Comparison of ENCODE assay signal across 37 cellular contexts in the genomic region with DNA sequence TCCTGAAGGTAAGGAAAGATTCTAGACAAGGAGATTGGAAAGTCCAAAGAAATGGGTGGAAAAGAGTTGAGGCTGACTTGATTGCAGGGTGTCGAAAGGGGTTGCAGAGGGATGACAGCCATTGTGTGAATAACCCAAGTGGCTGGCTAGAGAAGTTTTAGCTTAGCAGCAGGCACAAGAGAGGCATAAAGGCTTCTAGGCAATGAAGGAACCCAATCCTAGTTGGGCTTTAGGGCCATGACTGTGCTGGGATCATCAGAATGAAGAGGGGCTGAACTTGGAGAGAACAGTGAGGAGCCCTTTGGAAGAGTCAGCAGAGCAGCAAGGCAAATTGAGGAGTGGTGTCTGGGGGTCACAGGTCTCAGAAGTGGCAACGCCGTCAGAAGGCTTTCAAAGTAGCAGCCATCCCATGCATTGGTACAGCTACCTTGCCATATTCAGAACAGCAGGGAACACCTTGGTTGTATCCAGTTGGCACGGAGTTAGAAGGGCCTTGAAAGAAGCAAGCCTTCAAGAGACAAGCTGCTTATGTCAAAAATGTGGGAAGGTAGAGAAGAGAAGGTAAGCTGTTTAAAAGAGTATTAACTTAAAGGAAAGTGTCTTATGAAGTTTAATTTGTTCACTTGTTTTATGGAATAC.
DNase-seq lines count a peak whose midpoint lies in the region; ATAC-seq, FAIRE-seq and TF ChIP-seq lines count a peak whose summit lies in the region.
"Had no signal": no experiment of that assay in that cellular context is flagged by ENCODE, and none has a peak within 500 bp of the region (broad histone marks: within the 10 kb centered on the region; RNA-seq: fewer than 3 reads in every experiment).

No MANE protein-coding gene starts in this region.

- H4K91ac ChIP-seq in H1 (replicated peaks; ENCODE audit: insufficient read length, low read length) = no peak overlapping the region

- DNase-seq in HepG2 (ENCODE audit: low spot score) (no peak), right lobe of liver (no peak), H1 (ENCODE audit: low read depth in 1 of 2, low spot score in 2 of 2) (no peak), left lobe of liver (ENCODE audit: low spot score) (no peak), LoVo (ENCODE audit: low spot score) (no peak)
- DNase-seq in stimulated activated effector memory CD8-positive, alpha-beta T cell treated with anti-CD3 and anti-CD28 coated beads, Interleukin-12 subunit alpha, Interleukin-12 subunit beta, amount 100 ng/mL, for 72 hours (ENCODE audit: low spot score in 2 of 2) = no peak
- DNase-seq in activated naive CD4-positive, alpha-beta T cell treated with anti-CD3 and anti-CD28 coated beads for 36 hours = no peak
- DNase-seq: 8988T; ACHN; AML-193; BE2C; C1 segment of cervical spinal cord; Caco-2; Calu3; CD4-positive, alpha-beta memory T cell; CD4-positive, alpha-beta T cell; CD4-positive, CD25-positive, alpha-beta regulatory T cell; CD8-positive, alpha-beta memory T cell; CD8-positive, alpha-beta T cell; COR-L47; DMS 273 treated with DMSO at 0.1 percent for 48 hours; DMS153; DMS53; DMS79; DMS79 treated with DMSO at 0.1 percent for 48 hours; DND-41; EL had no signal

- no peaks in the 10 kb centered on the region for H4K20me1 ChIP-seq in HepG2 (ENCODE audit: insufficient read depth, low read length)
- no peaks in the 10 kb centered on the region for H4K20me1 ChIP-seq in H1 (replicated peaks in 1 of 2; ENCODE audit: control insufficient read depth in 1 of 2, insufficient read depth in 2 of 2, low read length in 2 of 2)
- H4K20me1 ChIP-seq: BLaER1; BLaER1 treated with 17β-estradiol and CSF1 and Interleukin-3, amounts not matched to agents 10 nM and 100 nM had no signal

- H4K8ac ChIP-seq in H1 (ENCODE audit: extremely low read depth, insufficient read depth, low read length) = no peak overlapping the region

- H3K23ac ChIP-seq in H1 (ENCODE audit: insufficient read length) = no peak overlapping the region

- H3K23me2 ChIP-seq in H1 (ENCODE audit: low read depth, low read length) = no peaks in the 10 kb centered on the region

- H3K27ac Mint-ChIP-seq in stimulated activated effector memory CD8-positive, alpha-beta T cell treated with anti-CD3 and anti-CD28 coated beads, Interleukin-12 subunit alpha, Interleukin-12 subunit beta, amount 100 ng/mL, for 72 hours = no peak overlapping the region
- H3K27ac Mint-ChIP-seq in activated naive CD4-positive, alpha-beta T cell treated with anti-CD3 and anti-CD28 coated beads for 36 hours = no peak overlapping the region
- H3K27ac Mint-ChIP-seq: B cell; CD14-positive monocyte; CD4-positive, alpha-beta memory T cell; CD4-positive, alpha-beta T cell; CD4-positive, CD25-positive, alpha-beta regulatory T cell; CD8-positive, alpha-beta memory T cell; CD8-positive, alpha-beta T cell had no signal

- H2AFZ ChIP-seq in HepG2 (ENCODE audit: low read length) (no peak overlapping the region), H1 (ENCODE audit: low read length) (no peak overlapping the region)

- H3K4me1 ChIP-seq in HepG2 (ENCODE audit: insufficient read depth, low read length) (no peaks in the 10 kb centered on the region), right lobe of liver (no peaks in the 10 kb centered on the region), H1 (replicated peaks in 1 of 4; ENCODE audit: control insufficient read depth in 3 of 4, insufficient read depth in 4 of 4, low read length in 3 of 4) (peaks cover 0 to 5% (median 2%) of the 10 kb centered on the region in 4 experiments; a peak in 2 of 7 replicates)
- H3K4me1 ChIP-seq: A549; BE2C; BLaER1; BLaER1 treated with 17β-estradiol and CSF1 and Interleukin-3, amounts not matched to agents 10 nM and 100 nM; Caco-2 had no signal

- no peak; the same call in 2 of the 3 replicates for ATAC-seq in HepG2
- ATAC-seq in right lobe of liver = no peak
- ATAC-seq in left lobe of liver = peak; percentile 9
- ATAC-seq in stimulated activated effector memory CD8-positive, alpha-beta T cell treated with anti-CD3 and anti-CD28 coated beads, Interleukin-12 subunit alpha, Interleukin-12 subunit beta, amount 100 ng/mL, for 72 hours = peak; percentile 19
- ATAC-seq in HG03175 (IDR thresholded peaks at IDR 0.05; ENCODE audit: unreplicated experiment) = no peak
- ATAC-seq: A549; CD8-positive, alpha-beta T cell had no signal

- TF ChIP-seq EP300 in HepG2 (IDR thresholded peaks at IDR 0.05; ENCODE audit: low read depth in 2 of 2, low read length in 2 of 2) (no peak), HepG2 (CRISPR knock-in tag; IDR thresholded peaks at IDR 0.05; ENCODE audit: borderline replicate concordance) (no peak), H1 (IDR thresholded peaks at IDR 0.05; ENCODE audit: borderline replicate concordance in 1 of 2, low read depth in 2 of 2, low read length in 2 of 2) (no peak)

- no peaks in the 10 kb centered on the region for H3K27me3 ChIP-seq in HepG2 (ENCODE audit: control insufficient read depth in 1 of 2, insufficient read depth in 2 of 2, low read length in 2 of 2)
- H3K27me3 ChIP-seq in right lobe of liver = no peaks in the 10 kb centered on the region
- H3K27me3 ChIP-seq in H1 (replicated peaks in 1 of 4; ENCODE audit: control insufficient read depth in 3 of 4, extremely low read depth in 1 of 4, insufficient read depth in 3 of 4, low read length in 3 of 4) = no peaks in the 10 kb centered on the region
- H3K27me3 ChIP-seq: BE2C; BLaER1; BLaER1 treated with 17β-estradiol and CSF1 and Interleukin-3, amounts not matched to agents 10 nM and 100 nM had no signal

- no peak overlapping the region for H3K4me3 Mint-ChIP-seq in stimulated activated effector memory CD8-positive, alpha-beta T cell treated with anti-CD3 and anti-CD28 coated beads, Interleukin-12 subunit alpha, Interleukin-12 subunit beta, amount 100 ng/mL, for 72 hours
- H3K4me3 Mint-ChIP-seq in activated naive CD4-positive, alpha-beta T cell treated with anti-CD3 and anti-CD28 coated beads for 36 hours = no peak overlapping the region
- H3K4me3 Mint-ChIP-seq: B cell; CD14-positive monocyte; CD4-positive, alpha-beta memory T cell; CD4-positive, alpha-beta T cell; CD4-positive, CD25-positive, alpha-beta regulatory T cell; CD8-positive, alpha-beta memory T cell; CD8-positive, alpha-beta T cell had no signal

- peaks cover 26 to 71% of the 10 kb centered on the region in 2 experiments for H3K36me3 ChIP-seq in HepG2 (replicated peaks in 1 of 2; ENCODE audit: control insufficient read depth in 1 of 2, insufficient read depth in 2 of 2, low read length in 2 of 2)
- peaks cover 0 to 24% (median 11%) of the 10 kb centered on the region in 4 donors for H3K36me3 ChIP-seq in right lobe of liver
- H3K36me3 ChIP-seq in H1 (ENCODE audit: control insufficient read depth in 2 of 4, insufficient read depth in 4 of 4, low read length in 3 of 4) = no peaks in the 10 kb centered on the region
- H3K36me3 ChIP-seq: BE2C; BLaER1; BLaER1 treated with 17β-estradiol and CSF1 and Interleukin-3, amounts not matched to agents 10 nM and 100 nM had no signal

- POLR2A ChIA-PET in HepG2 (lab: Yijun Ruan, JAX) (no interaction called here), H1 (lab: Charles Lee; ENCODE audit: partially characterized antibody) (no interaction called here)

- H3K79me2 ChIP-seq in HepG2 (ENCODE audit: insufficient read depth, low read length) (no peaks in the 10 kb centered on the region), H1 (ENCODE audit: control insufficient read depth in 1 of 2, insufficient read depth in 2 of 2, low read length in 2 of 2) (no peaks in the 10 kb centered on the region)

- H3K9me3 Mint-ChIP-seq in stimulated activated effector memory CD8-positive, alpha-beta T cell treated with anti-CD3 and anti-CD28 coated beads, Interleukin-12 subunit alpha, Interleukin-12 subunit beta, amount 100 ng/mL, for 72 hours = no peaks in the 10 kb centered on the region
- no peaks in the 10 kb centered on the region for H3K9me3 Mint-ChIP-seq in activated naive CD4-positive, alpha-beta T cell treated with anti-CD3 and anti-CD28 coated beads for 36 hours
- H3K9me3 Mint-ChIP-seq: CD4-positive, alpha-beta T cell; CD8-positive, alpha-beta T cell had no signal

- H3K4ac ChIP-seq in H1 (replicated peaks; ENCODE audit: insufficient read length, low read depth, low read length) = no peak overlapping the region

- no peak overlapping the region for H2BK12ac ChIP-seq in H1 (ENCODE audit: low read depth, low read length)

- H3K56ac ChIP-seq in H1 (replicated peaks; ENCODE audit: insufficient read length, low read depth, low read length) = no peak overlapping the region

- H3K79me1 ChIP-seq in H1 (ENCODE audit: low read depth, low read length) = no peaks in the 10 kb centered on the region

- WGBS in HepG2 (ENCODE audit: low lambda C conversion rate) = 99% methylated on average over 4 of the region's 4 CpGs
- WGBS in right lobe of liver (ENCODE audit: insufficient coverage, low coverage, low lambda C conversion rate, missing lambda C conversion rate) = 91% methylated on average over 4 of the region's 4 CpGs
- 90% methylated on average over 4 of the region's 4 CpGs; no CpG with 5 or more reads in 1 of the 2 experiments for WGBS in H1 (ENCODE audit: extremely low coverage in 1 of 2, insufficient coverage in 1 of 2, insufficient read length in 1 of 2, insufficient replicate concordance in 2 of 2, low coverage in 1 of 2, low lambda C conversion rate in 2 of 2, missing lambda C conversion rate in 1 of 2), 2 experiments

- H2AK5ac ChIP-seq in H1 (ENCODE audit: low read depth, low read length) = 0 out of 2 replicates have a peak overlapping the region, but pooled peaks have one; percentile 32

- H3K14ac ChIP-seq in H1 (ENCODE audit: insufficient read length) = no peak overlapping the region

- TF ChIP-seq CTCF in HepG2 (CRISPR knock-in tag; IDR thresholded peaks at IDR 0.05) = no peak
- no peak for TF ChIP-seq CTCF in right lobe of liver (IDR thresholded peaks at IDR 0.05)
- TF ChIP-seq CTCF in H1 (IDR thresholded peaks at IDR 0.05; ENCODE audit: control extremely low read depth in 1 of 3, insufficient read depth in 1 of 3, low read depth in 1 of 3, low read length in 3 of 3) = no peak

- H4K5ac ChIP-seq in H1 (ENCODE audit: insufficient read length, low read depth, low read length) = no peak overlapping the region

- H2BK120ac ChIP-seq in H1 (replicated peaks; ENCODE audit: low read depth, low read length) = no peak overlapping the region

- H3K27ac ChIP-seq in HepG2 (ENCODE audit: extremely low read length, insufficient read depth, low read length) = no peak overlapping the region
- H3K27ac ChIP-seq in right lobe of liver = no peak overlapping the region
- H3K27ac ChIP-seq in H1 (ENCODE audit: low read depth, low read length) = no peak overlapping the region
- H3K27ac ChIP-seq: 22Rv1; A549; BLaER1; BLaER1 treated with 17β-estradiol and CSF1 and Interleukin-3, amounts not matched to agents 10 nM and 100 nM; C4-2B had no signal

- H2BK20ac ChIP-seq in H1 (ENCODE audit: low read length) = no peak overlapping the region

- intact Hi-C loops in HepG2 (cut with micrococcal nuclease; ENCODE audit: unreplicated experiment) = no loop called here
- intact Hi-C loops in right lobe of liver (cut with DNase I) = no loop called here
- intact Hi-C loops in activated naive CD4-positive, alpha-beta T cell treated with anti-CD3 and anti-CD28 coated beads for 36 hours (cut with micrococcal nuclease) = no loop called here

- H3K9ac ChIP-seq in HepG2 (ENCODE audit: insufficient read depth, low read depth, low read length) (no peak overlapping the region), H1 (replicated peaks in 1 of 4; ENCODE audit: extremely low read depth in 1 of 4, low read depth in 3 of 4, low read length in 3 of 4) (no peak overlapping the region)
- H3K9ac ChIP-seq: BLaER1; BLaER1 treated with 17β-estradiol and CSF1 and Interleukin-3, amounts not matched to agents 10 nM and 100 nM had no signal

- TF ChIP-seq RAD21 in HepG2 (CRISPR knock-in tag; IDR thresholded peaks at IDR 0.05) = no peak
- no peak for TF ChIP-seq RAD21 in H1 (IDR thresholded peaks at IDR 0.05 in 1 of 2, conservative IDR thresholded peaks at IDR 0.05 in 1 of 2; ENCODE audit: low read depth in 2 of 2, low read length in 2 of 2)

- no peaks in the 10 kb centered on the region for H3K36me3 Mint-ChIP-seq in stimulated activated effector memory CD8-positive, alpha-beta T cell treated with anti-CD3 and anti-CD28 coated beads, Interleukin-12 subunit alpha, Interleukin-12 subunit beta, amount 100 ng/mL, for 72 hours
- H3K36me3 Mint-ChIP-seq in activated naive CD4-positive, alpha-beta T cell treated with anti-CD3 and anti-CD28 coated beads for 36 hours (ENCODE audit: low read depth) = no peaks in the 10 kb centered on the region
- H3K36me3 Mint-ChIP-seq: CD14-positive monocyte; CD4-positive, alpha-beta memory T cell; CD4-positive, CD25-positive, alpha-beta regulatory T cell; CD8-positive, alpha-beta memory T cell; CD8-positive, alpha-beta T cell had no signal

- no peak overlapping the region for H2BK5ac ChIP-seq in H1 (ENCODE audit: low read depth, low read length)

- no peaks in the 10 kb centered on the region for H3K4me1 Mint-ChIP-seq in stimulated activated effector memory CD8-positive, alpha-beta T cell treated with anti-CD3 and anti-CD28 coated beads, Interleukin-12 subunit alpha, Interleukin-12 subunit beta, amount 100 ng/mL, for 72 hours
- H3K4me1 Mint-ChIP-seq in activated naive CD4-positive, alpha-beta T cell treated with anti-CD3 and anti-CD28 coated beads for 36 hours (ENCODE audit: low read depth) = no peaks in the 10 kb centered on the region
- H3K4me1 Mint-ChIP-seq: B cell; CD14-positive monocyte; CD4-positive, alpha-beta memory T cell; CD4-positive, CD25-positive, alpha-beta regulatory T cell; CD8-positive, alpha-beta memory T cell had no signal

- H3K18ac ChIP-seq in H1 (ENCODE audit: extremely low read depth, low read length) = peak overlapping the region; percentile 6; the same call in 1 of the 2 replicates

- CTCF ChIA-PET in HepG2 (lab: Yijun Ruan, JAX; ENCODE audit: low intra/inter-chr PET ratio, low total read pairs) = no interaction called here
- CTCF ChIA-PET in H1 (lab: Charles Lee; ENCODE audit: partially characterized antibody) = interaction anchor here (1.0 kb wide), 1 partner anchor 27 kb away, joined by 3 read pairs; no protein-coding TSS in a partner anchor
- CTCF ChIA-PET in activated naive CD4-positive, alpha-beta T cell treated with anti-CD3 and anti-CD28 coated beads for 36 hours (lab: Charles Lee) = interaction anchor here (0.6 kb wide), 1 partner anchor 85 kb away, joined by 7 read pairs; no protein-coding TSS in a partner anchor

- FAIRE-seq in HepG2 (lab: Jason Lieb, UNC) = no peak
- no peak for FAIRE-seq in H1 (lab: Jason Lieb, UNC)
- FAIRE-seq: A204.1, A549, D721Med had no signal

- in situ Hi-C loops in HepG2 (cut with HindIII; ENCODE audit: extremely low pct_ligation_motif_present, low pct_unique_long_range_greater_than_20kb) = no loop called here

- H2BK15ac ChIP-seq in H1 (ENCODE audit: low read length) = no peak overlapping the region

- H3K4me3 ChIP-seq in HepG2 (replicated peaks in 1 of 3; ENCODE audit: insufficient read depth in 1 of 3, low read depth in 2 of 3, low read length in 3 of 3) (no peak overlapping the region), right lobe of liver (no peak overlapping the region), H1 (ENCODE audit: extremely low read depth in 1 of 4, insufficient read depth in 2 of 4, low read depth in 3 of 4, low read length in 4 of 4) (no peak overlapping the region)
- H3K4me3 ChIP-seq: A549; BLaER1; BLaER1 treated with 17β-estradiol and CSF1 and Interleukin-3, amounts not matched to agents 10 nM and 100 nM had no signal

- no TSS peak for BruUV-seq in HepG2 (replicated peaks; lab: Mats Ljungman, UMichigan)

- H3K27me3 Mint-ChIP-seq in activated naive CD4-positive, alpha-beta T cell treated with anti-CD3 and anti-CD28 coated beads for 36 hours (ENCODE audit: low read depth) = no peaks in the 10 kb centered on the region
- H3K27me3 Mint-ChIP-seq: CD4-positive, alpha-beta T cell had no signal

- H3K9me3 ChIP-seq in HepG2 (ENCODE audit: low read length) (no peaks in the 10 kb centered on the region), right lobe of liver (no peaks in the 10 kb centered on the region), H1 (ENCODE audit: insufficient read depth in 2 of 2, low read depth in 1 of 2, low read length in 1 of 2) (peaks cover 0 to 2% of the 10 kb centered on the region in 2 experiments; a peak in 1 of 4 replicates)
- H3K9me3 ChIP-seq: A549, BE2C, Caco-2 had no signal

- H3K4me2 ChIP-seq in HepG2 (ENCODE audit: low read depth, low read length) (no peak overlapping the region), H1 (ENCODE audit: insufficient read depth in 1 of 2, low read depth in 2 of 2, low read length in 2 of 2) (no peak overlapping the region)
- H3K4me2 ChIP-seq: A549; BLaER1; BLaER1 treated with 17β-estradiol and CSF1 and Interleukin-3, amounts not matched to agents 10 nM and 100 nM had no signal

- TF ChIP-seq POLR2A in HepG2 (IDR thresholded peaks at IDR 0.05; ENCODE audit: insufficient read depth in 1 of 2, low read depth in 2 of 2, low read length in 2 of 2) (no peak), right lobe of liver (IDR thresholded peaks at IDR 0.05) (no peak), H1 (IDR thresholded peaks at IDR 0.05; ENCODE audit: control extremely low read depth in 1 of 2, low read depth in 2 of 2, low read length in 2 of 2) (no peak)

Comparison
In these comparisons a context has a peak if more than half of its experiments do, and no peak if none do; other contexts are left out.
1. ATAC-seq: peak in left lobe of liver (single experiment) and stimulated activated effector memory CD8-positive, alpha-beta T cell treated with anti-CD3 and anti-CD28 coated beads, Interleukin-12 subunit alpha, Interleukin-12 subunit beta, amount 100 ng/mL, for 72 hours (single experiment); none in HepG2 (single experiment), right lobe of liver (0 of 4) and HG03175 (single experiment).